Comparison of ENCODE assay signal across 1 cellular context in genomic region chr16:89363621-89364393, GRCh38.
A peak's percentile ranks its signal among the peaks of the same experiment; 100 is the strongest.
TF ChIP-seq lines count a peak whose summit lies in the region.

No MANE protein-coding gene starts in this region.

TF ChIP-seq in HEK293, 187 proteins besides CTCF, POLR2A, EP300 and RAD21 (continued from another document and continues in another):
- no peak; the same call in 1 of the 2 replicates for TF ChIP-seq ZSCAN4 (tag by site-specific recombination; IDR thresholded peaks at IDR 0.05)
- TF ChIP-seq ZNF521 (tag by site-specific recombination; IDR thresholded peaks at IDR 0.05) = no peak
- 0 out of 2 replicates have a peak, but pooled peaks have one; percentile 17 for TF ChIP-seq ZNF629 (tag by site-specific recombination; IDR thresholded peaks at IDR 0.05)
- peak; percentile 83 for TF ChIP-seq ZBTB17 (tag by site-specific recombination; IDR thresholded peaks at IDR 0.05)
- TF ChIP-seq ZNF10 (tag by site-specific recombination; IDR thresholded peaks at IDR 0.05) = no peak
- TF ChIP-seq ZNF48 (tag by site-specific recombination; IDR thresholded peaks at IDR 0.05) = no peak
- TF ChIP-seq ZFP41 (tag by site-specific recombination; IDR thresholded peaks at IDR 0.05; ENCODE audit: borderline replicate concordance) = no peak
- TF ChIP-seq ZFP37 (tag by site-specific recombination; IDR thresholded peaks at IDR 0.05) = no peak
- TF ChIP-seq ZNF747 (tag by site-specific recombination; IDR thresholded peaks at IDR 0.05) = no peak
- no peak for TF ChIP-seq OVOL3 (tag by site-specific recombination; IDR thresholded peaks at IDR 0.05)
- TF ChIP-seq AEBP2 (tag by site-specific recombination; IDR thresholded peaks at IDR 0.05; ENCODE audit: borderline replicate concordance) = no peak
- TF ChIP-seq SALL2 (tag by site-specific recombination; IDR thresholded peaks at IDR 0.05; ENCODE audit: borderline replicate concordance) = no peak
- no peak for TF ChIP-seq ZNF449 (tag by site-specific recombination; IDR thresholded peaks at IDR 0.05)
- TF ChIP-seq ZNF239 (tag by site-specific recombination; IDR thresholded peaks at IDR 0.05) = no peak
- no peak for TF ChIP-seq ZNF777 (tag by site-specific recombination; IDR thresholded peaks at IDR 0.05; ENCODE audit: borderline replicate concordance)
- no peak for TF ChIP-seq ZBTB11 (tag by site-specific recombination; conservative IDR thresholded peaks at IDR 0.05; ENCODE audit: low read depth)
- TF ChIP-seq ZBTB26 (tag by site-specific recombination; optimal IDR thresholded peaks at IDR 0.05) = no peak
- no peak for TF ChIP-seq ZNF548 (tag by site-specific recombination; IDR thresholded peaks at IDR 0.05)
- TF ChIP-seq YY1 (tag by site-specific recombination; IDR thresholded peaks at IDR 0.05) = no peak
- no peak for TF ChIP-seq EGR2 (tag by site-specific recombination; IDR thresholded peaks at IDR 0.05; ENCODE audit: low read depth)
- no peak for TF ChIP-seq GLIS2 (tag by site-specific recombination; IDR thresholded peaks at IDR 0.05)
- TF ChIP-seq TSHZ1 (tag by site-specific recombination; IDR thresholded peaks at IDR 0.05; ENCODE audit: borderline replicate concordance) = no peak
- TF ChIP-seq ZNF202 (tag by site-specific recombination; IDR thresholded peaks at IDR 0.05; ENCODE audit: borderline replicate concordance) = no peak
- TF ChIP-seq RBAK (tag by site-specific recombination; IDR thresholded peaks at IDR 0.05) = no peak
- 0 out of 2 replicates have a peak, but pooled peaks have one; percentile 19 for TF ChIP-seq ZNF362 (tag by site-specific recombination; IDR thresholded peaks at IDR 0.05)
- TF ChIP-seq ZNF112 (tag by site-specific recombination; IDR thresholded peaks at IDR 0.05) = no peak
- peak; percentile 81 for TF ChIP-seq SCRT2 (tag by site-specific recombination; IDR thresholded peaks at IDR 0.05)
- TF ChIP-seq ZNF549 (tag by site-specific recombination; IDR thresholded peaks at IDR 0.05) = no peak
- no peak for TF ChIP-seq ZNF146 (tag by site-specific recombination; IDR thresholded peaks at IDR 0.05)
- TF ChIP-seq TCF7L2 (IDR thresholded peaks at IDR 0.05; ENCODE audit: borderline replicate concordance, low read depth, low read length) = no peak
- peak; percentile 56; the same call in 1 of the 2 replicates for TF ChIP-seq SP7 (tag by site-specific recombination; IDR thresholded peaks at IDR 0.05)
- TF ChIP-seq ZNF274 (IDR thresholded peaks at IDR 0.05; ENCODE audit: low read length) = no peak
- TF ChIP-seq ZNF274 (tag by site-specific recombination; IDR thresholded peaks at IDR 0.05; ENCODE audit: borderline replicate concordance) = no peak
- TF ChIP-seq ZNF560 (tag by site-specific recombination; IDR thresholded peaks at IDR 0.05; ENCODE audit: borderline replicate concordance) = no peak
- no peak for TF ChIP-seq ZNF555 (tag by site-specific recombination; conservative IDR thresholded peaks at IDR 0.05)
- TF ChIP-seq SP2 (tag by site-specific recombination; IDR thresholded peaks at IDR 0.05) = no peak
- TF ChIP-seq ZNF530 (tag by site-specific recombination; IDR thresholded peaks at IDR 0.05; ENCODE audit: low read depth) = no peak
- TF ChIP-seq ZBTB20 (tag by site-specific recombination; IDR thresholded peaks at IDR 0.05) = peak; percentile 56
- no peak for TF ChIP-seq ZSCAN18 (tag by site-specific recombination; IDR thresholded peaks at IDR 0.05)
- TF ChIP-seq SP3 (tag by site-specific recombination; IDR thresholded peaks at IDR 0.05) = no peak
- TF ChIP-seq YY2 (tag by site-specific recombination; IDR thresholded peaks at IDR 0.05) = no peak
- TF ChIP-seq MEIS1 (CRISPR knock-in tag; IDR thresholded peaks at IDR 0.05; ENCODE audit: borderline replicate concordance) = no peak
- no peak for TF ChIP-seq ZNF114 (tag by site-specific recombination; IDR thresholded peaks at IDR 0.05)
- TF ChIP-seq MZF1 (tag by site-specific recombination; IDR thresholded peaks at IDR 0.05; ENCODE audit: borderline replicate concordance) = no peak
- no peak for TF ChIP-seq KLF17 (tag by site-specific recombination; IDR thresholded peaks at IDR 0.05)
- TF ChIP-seq ZXDB (tag by site-specific recombination; IDR thresholded peaks at IDR 0.05) = 0 out of 2 replicates have a peak, but pooled peaks have one; percentile 32
- TF ChIP-seq WT1 (tag by site-specific recombination; IDR thresholded peaks at IDR 0.05) = no peak
- TF ChIP-seq ZNF292 (tag by site-specific recombination; IDR thresholded peaks at IDR 0.05; ENCODE audit: borderline replicate concordance, low read depth) = no peak
- peak; percentile 61; the same call in 1 of the 2 replicates for TF ChIP-seq ZNF24 (tag by site-specific recombination; IDR thresholded peaks at IDR 0.05)
- no peak for TF ChIP-seq ZNF155 (tag by site-specific recombination; IDR thresholded peaks at IDR 0.05)
- no peak for TF ChIP-seq KLF10 (tag by site-specific recombination; IDR thresholded peaks at IDR 0.05)
- no peak for TF ChIP-seq ZNF350 (tag by site-specific recombination; IDR thresholded peaks at IDR 0.05)
- TF ChIP-seq ZNF585B (tag by site-specific recombination; IDR thresholded peaks at IDR 0.05) = no peak
- no peak for TF ChIP-seq ZNF626 (tag by site-specific recombination; IDR thresholded peaks at IDR 0.05)
- 0 out of 2 replicates have a peak, but pooled peaks have one; percentile 25 for TF ChIP-seq ZNF335 (tag by site-specific recombination; conservative IDR thresholded peaks at IDR 0.05)
- no peak for TF ChIP-seq HOXC10 (CRISPR knock-in tag; IDR thresholded peaks at IDR 0.05)
- TF ChIP-seq ZFHX2 (tag by site-specific recombination; conservative IDR thresholded peaks at IDR 0.05) = no peak
